8 cellular contexts compared by ENCODE assay signal in the genomic region with DNA sequence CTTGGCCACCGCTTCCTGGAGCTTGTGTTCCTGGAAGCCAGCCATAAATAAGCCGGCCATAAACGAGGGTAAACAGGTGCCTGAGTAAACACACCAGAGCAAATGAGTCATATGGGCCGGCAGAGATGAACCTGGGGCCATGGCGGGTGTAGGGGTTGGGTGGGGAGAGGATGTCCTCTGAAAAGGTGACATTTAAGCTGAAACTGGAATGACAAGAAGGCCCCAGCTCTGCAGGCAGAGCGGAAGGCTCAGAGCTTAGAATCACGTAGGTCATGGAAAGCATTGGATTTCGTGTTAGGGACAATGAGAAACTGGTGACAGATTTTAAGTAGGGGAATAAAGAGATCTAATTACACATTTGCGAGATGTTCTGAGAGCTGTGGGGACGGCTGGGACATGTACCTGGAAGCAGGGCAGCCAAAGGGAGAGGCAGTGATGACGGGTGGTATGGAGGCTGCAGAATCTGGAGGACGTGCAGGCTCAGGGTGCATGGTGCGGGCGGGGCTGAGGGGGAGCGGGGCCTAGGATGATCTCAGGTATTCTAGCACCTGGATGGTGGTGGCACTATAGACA. TPM values are rescaled to one million over a fixed set of nuclear protein-coding genes. Genes with fewer than 3 reads are reported as not detected.
DNase-seq lines count a peak whose midpoint lies in the region; ATAC-seq, FAIRE-seq and TF ChIP-seq lines count a peak whose summit lies in the region.

No MANE protein-coding gene starts in this region.

- TF ChIP-seq CTCF in fibroblast of villous mesenchyme (IDR thresholded peaks at IDR 0.05; ENCODE audit: insufficient read depth, low read depth, low read length), result no peak
- no peak for TF ChIP-seq CTCF in osteoblast (IDR thresholded peaks at IDR 0.05; ENCODE audit: extremely low read depth, low read depth, low read length)
- TF ChIP-seq CTCF in left ventricle myocardium inferior (IDR thresholded peaks at IDR 0.05; ENCODE audit: borderline replicate concordance), result no peak

- H3K4me1 ChIP-seq in small intestine (ENCODE audit: control insufficient read depth in 2 of 2, insufficient read depth in 1 of 2, low read depth in 1 of 2, low read length in 1 of 2), result peaks cover 7% of the 10 kb centered on the region in 2 donors
- H3K4me1 ChIP-seq in osteoblast (ENCODE audit: insufficient read depth, low read length), result no peaks in the 10 kb centered on the region
- H3K4me1 ChIP-seq in left ventricle myocardium inferior, result no peaks in the 10 kb centered on the region

- H2AFZ ChIP-seq in osteoblast (ENCODE audit: low read length), result no peak overlapping the region

- H3K27ac ChIP-seq in small intestine (ENCODE audit: low read depth in 1 of 2, low read length in 1 of 2) (peak overlapping the region; percentile 88 to 91), osteoblast (ENCODE audit: low read depth, low read length) (no peak overlapping the region), left ventricle myocardium inferior (replicated peaks) (no peak overlapping the region)

- H3K4me2 ChIP-seq in osteoblast (ENCODE audit: insufficient read depth, low read length), result no peak overlapping the region

- intact Hi-C loops in left ventricle myocardium inferior (cut with micrococcal nuclease), result no loop called here

- H3K36me3 ChIP-seq in small intestine (ENCODE audit: control insufficient read depth in 2 of 2, insufficient read depth in 2 of 2, low read length in 2 of 2) (peaks cover 0 to 2% of the 10 kb centered on the region in 2 donors), osteoblast (ENCODE audit: insufficient read depth, low read length) (no peaks in the 10 kb centered on the region), left ventricle myocardium inferior (peaks cover 14% of the 10 kb centered on the region)

- ATAC-seq in HG03521 (IDR thresholded peaks at IDR 0.05; ENCODE audit: unreplicated experiment), result no peak

- H3K9me3 ChIP-seq in small intestine (ENCODE audit: control insufficient read depth, low read depth) (no peaks in the 10 kb centered on the region), osteoblast (ENCODE audit: low read depth, low read length) (no peaks in the 10 kb centered on the region), left ventricle myocardium inferior (replicated peaks) (no peaks in the 10 kb centered on the region)

- H3K27me3 ChIP-seq in small intestine (ENCODE audit: control insufficient read depth in 2 of 2, insufficient read depth in 2 of 2, low read length in 2 of 2) (no peaks in the 10 kb centered on the region), osteoblast (ENCODE audit: insufficient read depth, low read length) (no peaks in the 10 kb centered on the region), left ventricle myocardium inferior (ENCODE audit: low read depth) (no peaks in the 10 kb centered on the region)

- FAIRE-seq in small intestine (lab: Jason Lieb, UNC), result no peak

- DNase-seq in NCI-H345 (lab: John Stamatoyannopoulos, UW) (peak; percentile 47), NCI-H345 treated with DMSO at 0.1 percent for 48 hours (lab: John Stamatoyannopoulos, UW; ENCODE audit: unreplicated experiment) (no peak), NCI-H774 (lab: John Stamatoyannopoulos, UW) (peak; percentile 65), fibroblast of villous mesenchyme (ENCODE audit: low read depth) (peak; percentile 50), small intestine (peak; percentile 96), osteoblast (ENCODE audit: insufficient read length, low spot score, missing footprints) (no peak), left ventricle myocardium inferior (no peak)

- WGBS in small intestine, 3 donors, result 16 to 56% (median 41%) methylated on average over 15 of the region's 15 CpGs

- no peaks in the 10 kb centered on the region for H3K79me2 ChIP-seq in osteoblast (ENCODE audit: insufficient read depth, low read length)

- no peak overlapping the region for H3K4me3 ChIP-seq in fibroblast of villous mesenchyme (ENCODE audit: low read depth, low read length)
- H3K4me3 ChIP-seq in small intestine (ENCODE audit: low read depth in 1 of 2, low read length in 2 of 2), result no peak overlapping the region
- H3K4me3 ChIP-seq in osteoblast (ENCODE audit: insufficient read depth, low read length), result no peak overlapping the region
- no peak overlapping the region for H3K4me3 ChIP-seq in left ventricle myocardium inferior

- H4K20me1 ChIP-seq in osteoblast (ENCODE audit: insufficient read depth, low read length), result peaks cover 6% of the 10 kb centered on the region

RNA-seq across cellular contexts. Expression of a gene that starts 8.1 kb away (rescaled TPM):
- total RNA-seq in fibroblast of villous mesenchyme (10.3 and 16.4 TPM in 2 replicates), osteoblast (11.9 and 13.3 TPM in 2 replicates), left ventricle myocardium inferior (7.7 TPM)
- polyA plus RNA-seq in small intestine, result 100 to 1,000 TPM in 2 of 3 donors, 10 to 100 TPM in 1; 75.4 to 290 (median 249) TPM

RNA-seq across cellular contexts. Expression of a gene that starts 35.0 kb away (rescaled TPM):
- total RNA-seq in fibroblast of villous mesenchyme (7.1 and 7.3 TPM in 2 replicates), osteoblast (4.0 and 4.7 TPM in 2 replicates), left ventricle myocardium inferior (2.5 TPM)
- 1 to 10 TPM; 1.1 to 3.0 (median 2.5) TPM for polyA plus RNA-seq in small intestine

Comparison
In these comparisons a context has a peak if more than half of its experiments do, and no peak if none do; other contexts are left out.
1. DNase-seq: peak in NCI-H345 (single experiment), NCI-H774 (single experiment), fibroblast of villous mesenchyme (single experiment) and small intestine (single experiment); none in NCI-H345 treated with DMSO at 0.1 percent for 48 hours (single experiment), osteoblast (single experiment) and left ventricle myocardium inferior (single experiment).
2. H3K27ac ChIP-seq: peak in small intestine (2 of 2); none in osteoblast (single experiment) and left ventricle myocardium inferior (single experiment).